ENCODE assay signal across 10 cellular contexts in the genomic region with DNA sequence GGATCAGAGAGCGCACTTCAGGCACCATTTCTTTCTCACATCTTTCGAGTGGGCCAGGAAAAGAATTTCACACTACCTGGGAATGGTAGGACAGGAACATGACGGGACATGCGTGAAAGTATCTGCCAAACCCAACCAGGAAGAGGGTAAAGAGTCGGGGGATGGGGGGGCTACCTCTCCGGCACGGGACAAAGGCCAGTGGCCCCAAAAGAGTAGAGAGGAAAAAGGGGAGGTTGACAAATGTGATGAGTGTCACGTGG. TPM values are rescaled to one million over a fixed set of nuclear protein-coding genes. Genes with fewer than 3 reads are reported as not detected.
DNase-seq lines count a peak whose midpoint lies in the region; FAIRE-seq and TF ChIP-seq lines count a peak whose summit lies in the region.
"Had no signal": no experiment of that assay in that cellular context is flagged by ENCODE, and none has a peak within 500 bp of the region (broad histone marks: within the 10 kb centered on the region; RNA-seq: fewer than 3 reads in every experiment).

No MANE protein-coding gene starts in this region.

- H3K4me2 ChIP-seq in H1 (ENCODE audit: insufficient read depth in 1 of 2, low read depth in 2 of 2, low read length in 2 of 2): peak overlapping the region; percentile 76 to 78

- POLR2A ChIA-PET in H1 (lab: Charles Lee; ENCODE audit: partially characterized antibody): no interaction called here

- no peak overlapping the region for H3K4ac ChIP-seq in H1 (replicated peaks; ENCODE audit: insufficient read length, low read depth, low read length)

- no peak overlapping the region for H2AK5ac ChIP-seq in H1 (ENCODE audit: low read depth, low read length)

- H3K4me3 Mint-ChIP-seq in nephron: peak overlapping the region; percentile 78 to 82 (median 81)

- H3K9me3 ChIP-seq in H1 (ENCODE audit: insufficient read depth in 2 of 2, low read depth in 1 of 2, low read length in 1 of 2): no peaks in the 10 kb centered on the region
- H3K9me3 ChIP-seq: neutrophil had no signal

- H3K36me3 ChIP-seq in ACC112 (ENCODE audit: insufficient read depth, low read length): no peaks in the 10 kb centered on the region
- H3K36me3 ChIP-seq in H1 (ENCODE audit: control insufficient read depth in 2 of 4, insufficient read depth in 4 of 4, low read length in 3 of 4): no peaks in the 10 kb centered on the region; a peak in 1 of 8 replicates
- H3K36me3 ChIP-seq: neutrophil had no signal

- H3K9me3 Mint-ChIP-seq in nephron: no peaks in the 10 kb centered on the region

- H3K27ac Mint-ChIP-seq in nephron: peak overlapping the region; percentile 51 to 65 (median 54)

- no peak overlapping the region for H3K27ac ChIP-seq in ACC112 (ENCODE audit: low read depth, low read length)
- H3K27ac ChIP-seq in H1 (ENCODE audit: low read depth, low read length): no peak overlapping the region
- H3K27ac ChIP-seq: neutrophil had no signal

- no peak for TF ChIP-seq RAD21 in H1 (IDR thresholded peaks at IDR 0.05 in 1 of 2, conservative IDR thresholded peaks at IDR 0.05 in 1 of 2; ENCODE audit: low read depth in 2 of 2, low read length in 2 of 2)

- peak overlapping the region in 2 of 4 experiments; percentile 32 to 48; a peak in 1 of 7 replicates for H3K9ac ChIP-seq in H1 (replicated peaks in 1 of 4; ENCODE audit: extremely low read depth in 1 of 4, low read depth in 3 of 4, low read length in 3 of 4)

- peak overlapping the region; percentile 79 for H3K4me3 ChIP-seq in ACC112 (ENCODE audit: low read depth, low read length)
- peak overlapping the region; percentile 39 for H3K4me3 ChIP-seq in HFF-Myc (replicated peaks; ENCODE audit: low read depth, low read length)
- peak overlapping the region in 3 of 4 experiments; percentile 28 to 76 (median 72); a peak in 6 of 8 replicates for H3K4me3 ChIP-seq in H1 (ENCODE audit: extremely low read depth in 1 of 4, insufficient read depth in 2 of 4, low read depth in 3 of 4, low read length in 4 of 4)

- no peak for TF ChIP-seq EP300 in H1 (IDR thresholded peaks at IDR 0.05; ENCODE audit: borderline replicate concordance in 1 of 2, low read depth in 2 of 2, low read length in 2 of 2)

- no peak overlapping the region for H2BK120ac ChIP-seq in H1 (replicated peaks; ENCODE audit: low read depth, low read length)

- H3K27me3 ChIP-seq in ACC112 (ENCODE audit: insufficient read depth, low read length) (peaks cover 6% of the 10 kb centered on the region), H1 (replicated peaks in 1 of 4; ENCODE audit: control insufficient read depth in 3 of 4, extremely low read depth in 1 of 4, insufficient read depth in 3 of 4, low read length in 3 of 4) (peaks cover 7 to 33% (median 25%) of the 10 kb centered on the region in 4 experiments)

- no peak overlapping the region for H2BK20ac ChIP-seq in H1 (ENCODE audit: low read length)

- H2BK15ac ChIP-seq in H1 (ENCODE audit: low read length): no peak overlapping the region

- peak overlapping the region; percentile 94 for H2AFZ ChIP-seq in ACC112 (ENCODE audit: low read length, unreplicated experiment)
- H2AFZ ChIP-seq in H1 (ENCODE audit: low read length): peak overlapping the region; percentile 94; the same call in 1 of the 2 replicates

- peaks cover 2% of the 10 kb centered on the region; the same call in 1 of the 2 replicates for H3K23me2 ChIP-seq in H1 (ENCODE audit: low read depth, low read length)

- WGBS in H1 (ENCODE audit: extremely low coverage in 1 of 2, insufficient coverage in 1 of 2, insufficient read length in 1 of 2, insufficient replicate concordance in 2 of 2, low coverage in 1 of 2, low lambda C conversion rate in 2 of 2, missing lambda C conversion rate in 1 of 2), 2 experiments: 58% methylated on average over 8 of the region's 8 CpGs; no CpG with 5 or more reads in 1 of the 2 experiments

- H2BK12ac ChIP-seq in H1 (ENCODE audit: low read depth, low read length): peak overlapping the region; percentile 95; the same call in 1 of the 2 replicates

- H3K23ac ChIP-seq in H1 (ENCODE audit: insufficient read length): no peak overlapping the region

- CTCF ChIA-PET in H1 (lab: Charles Lee; ENCODE audit: partially characterized antibody): interaction anchor here (0.6 to 1.6 kb wide), 5 partner anchors 64 to 173 kb away, joined by 3 read pairs; no protein-coding TSS in a partner anchor

- no peak overlapping the region for H4K5ac ChIP-seq in H1 (ENCODE audit: insufficient read length, low read depth, low read length)

- peaks cover 21% of the 10 kb centered on the region for H3K27me3 Mint-ChIP-seq in nephron (ENCODE audit: low read depth)

- DNase-seq in HFF-Myc (ENCODE audit: extremely low read depth, low read depth): no peak
- DNase-seq in H1 (ENCODE audit: low read depth in 1 of 2, low spot score in 2 of 2): no peak
- DNase-seq in activated gamma-delta T cell treated with Interleukin-2 at 50 U/mL for 16 hours: no peak
- DNase-seq in NOMO-1 treated with DMSO at 0.1 percent for 48 hours (lab: John Stamatoyannopoulos, UW; ENCODE audit: unreplicated experiment): no peak
- no peak for DNase-seq in kidney glomerular epithelial cell (lab: John Stamatoyannopoulos, UW)
- DNase-seq in NCI-H1092 treated with DMSO at 0.1 percent for 48 hours (lab: John Stamatoyannopoulos, UW): no peak

- no peak overlapping the region for H3K18ac ChIP-seq in H1 (ENCODE audit: extremely low read depth, low read length)

- H3K14ac ChIP-seq in H1 (ENCODE audit: insufficient read length): no peak overlapping the region

- H2BK5ac ChIP-seq in H1 (ENCODE audit: low read depth, low read length): no peak overlapping the region

- H3K79me2 ChIP-seq in ACC112 (ENCODE audit: control insufficient read depth, insufficient read depth, low read length, unreplicated experiment) (no peaks in the 10 kb centered on the region), H1 (ENCODE audit: control insufficient read depth in 1 of 2, insufficient read depth in 2 of 2, low read length in 2 of 2) (no peaks in the 10 kb centered on the region)

- no peaks in the 10 kb centered on the region for H3K79me1 ChIP-seq in H1 (ENCODE audit: low read depth, low read length)

- FAIRE-seq in H1 (lab: Jason Lieb, UNC): no peak
- FAIRE-seq: colon had no signal

- TF ChIP-seq CTCF in HFF-Myc (IDR thresholded peaks at IDR 0.05; ENCODE audit: low read depth, low read length, missing control alignments): no peak
- no peak for TF ChIP-seq CTCF in H1 (IDR thresholded peaks at IDR 0.05; ENCODE audit: control extremely low read depth in 1 of 3, insufficient read depth in 1 of 3, low read depth in 1 of 3, low read length in 3 of 3)
- no peak for TF ChIP-seq CTCF in nephron (IDR thresholded peaks at IDR 0.05; ENCODE audit: unreplicated experiment in 3 of 3)

- TF ChIP-seq POLR2A in H1 (IDR thresholded peaks at IDR 0.05; ENCODE audit: control extremely low read depth in 1 of 2, low read depth in 2 of 2, low read length in 2 of 2): no peak

- H3K4me1 Mint-ChIP-seq in nephron: peaks cover 13% of the 10 kb centered on the region

- H4K8ac ChIP-seq in H1 (ENCODE audit: extremely low read depth, insufficient read depth, low read length): no peak overlapping the region

- no peak overlapping the region for H3K56ac ChIP-seq in H1 (replicated peaks; ENCODE audit: insufficient read length, low read depth, low read length)

- no peak overlapping the region for H4K91ac ChIP-seq in H1 (replicated peaks; ENCODE audit: insufficient read length, low read length)

- H4K20me1 ChIP-seq in H1 (replicated peaks in 1 of 2; ENCODE audit: control insufficient read depth in 1 of 2, insufficient read depth in 2 of 2, low read length in 2 of 2): peaks cover 0 to 2% of the 10 kb centered on the region in 2 experiments

- H3K36me3 Mint-ChIP-seq in nephron (ENCODE audit: low read depth): no peaks in the 10 kb centered on the region

- peaks cover 13% of the 10 kb centered on the region for H3K4me1 ChIP-seq in ACC112 (ENCODE audit: control insufficient read depth, insufficient read depth, low read length, unreplicated experiment)
- H3K4me1 ChIP-seq in H1 (replicated peaks in 1 of 4; ENCODE audit: control insufficient read depth in 3 of 4, insufficient read depth in 4 of 4, low read length in 3 of 4): peaks cover 0 to 6% (median 2%) of the 10 kb centered on the region in 4 experiments; a peak in 3 of 7 replicates

TF ChIP-seq in H1, 55 proteins besides CTCF, POLR2A, EP300 and RAD21:
- TF ChIP-seq EZH2 (IDR thresholded peaks at IDR 0.05; ENCODE audit: low read depth, low read length, severe bottlenecking): peak; percentile 45
- TF ChIP-seq MAFK (IDR thresholded peaks at IDR 0.05; ENCODE audit: low read depth, low read length): no peak
TF ChIP-seq in H1: peak in this region for 1.

RNA-seq across cellular contexts. Expression of a gene that starts 0.8 kb away (rescaled TPM):
- 5.9 and 8.2 TPM in 2 replicates for total RNA-seq in H1 (2021; fragmentation: NEBNext Ultra II Directional; extraction: Animal tissue kit (Norgen Biotek cat#: 25700))
- 1.8 and 1.9 TPM in 2 replicates for polyA plus RNA-seq in H1 (2011; rRNA removed)
- 3.0 TPM for polyA plus RNA-seq in H1 (2011; cell fraction: cytosol; rRNA removed)
- polyA plus RNA-seq in H1 (2011; cell fraction: nucleus; rRNA removed): 5.5 TPM
- polyA plus RNA-seq in H1 (2012, experiment 1 of 2): 2.9 to 6.4 TPM (median 4.5 TPM) in 4 replicates
- polyA plus RNA-seq in H1 (2012, experiment 2 of 2): 2.4 TPM
- polyA plus RNA-seq in H1 (2013, experiment 1 of 2): 3.6 TPM
- polyA plus RNA-seq in H1 (2013, experiment 2 of 2): 3.3 TPM
- polyA minus RNA-seq in H1 (2011; rRNA and poly(A)+ RNA removed): 3.6 and 4.8 TPM in 2 replicates
- 2.5 TPM for polyA minus RNA-seq in H1 (2011; cell fraction: cytosol; rRNA and poly(A)+ RNA removed)
- 8.9 TPM for polyA minus RNA-seq in H1 (2011; cell fraction: nucleus; rRNA and poly(A)+ RNA removed)

RNA-seq across cellular contexts. Expression of a gene that starts 57.1 kb away (rescaled TPM):
- total RNA-seq in H1 (2021; fragmentation: NEBNext Ultra II Directional; extraction: Animal tissue kit (Norgen Biotek cat#: 25700)): 12.1 and 12.6 TPM in 2 replicates
- polyA plus RNA-seq in H1 (2011; rRNA removed): 1.8 and 3.8 TPM in 2 replicates
- 8.7 TPM for polyA plus RNA-seq in H1 (2011; cell fraction: cytosol; rRNA removed)
- 1.1 TPM for polyA plus RNA-seq in H1 (2011; cell fraction: nucleus; rRNA removed)
- polyA plus RNA-seq in H1 (2012, experiment 1 of 2): 7.0 to 12.7 TPM (median 9.8 TPM) in 4 replicates
- polyA plus RNA-seq in H1 (2012, experiment 2 of 2): 1.6 TPM
- 10.8 TPM for polyA plus RNA-seq in H1 (2013, experiment 1 of 2)
- polyA plus RNA-seq in H1 (2013, experiment 2 of 2): 10.3 TPM
- polyA minus RNA-seq in H1 (2011; rRNA and poly(A)+ RNA removed): 3.2 and 4.0 TPM in 2 replicates
- 2.7 TPM for polyA minus RNA-seq in H1 (2011; cell fraction: cytosol; rRNA and poly(A)+ RNA removed)
- polyA minus RNA-seq in H1 (2011; cell fraction: nucleus; rRNA and poly(A)+ RNA removed): 12.0 TPM
